Comparison of ENCODE assay signal across 10 cellular contexts in genomic region chr21:45012661-45013270, GRCh38.
DNase-seq lines count a peak whose midpoint lies in the region; ATAC-seq, FAIRE-seq and TF ChIP-seq lines count a peak whose summit lies in the region.
"Had no signal": no experiment of that assay in that cellular context is flagged by ENCODE, and none has a peak within 500 bp of the region (broad histone marks: within the 10 kb centered on the region; RNA-seq: fewer than 3 reads in every experiment).

No MANE protein-coding gene starts in this region.

- H2BK12ac ChIP-seq in H1 (ENCODE audit: low read depth, low read length): peak overlapping the region; percentile 82

- H2AFZ ChIP-seq in H1 (ENCODE audit: low read length): peak overlapping the region; percentile 37

- H3K79me1 ChIP-seq in H1 (ENCODE audit: low read depth, low read length): no peaks in the 10 kb centered on the region

- no peak overlapping the region for H2AK5ac ChIP-seq in H1 (ENCODE audit: low read depth, low read length)

- H3K23me2 ChIP-seq in H1 (ENCODE audit: low read depth, low read length): no peaks in the 10 kb centered on the region

- H2BK5ac ChIP-seq in H1 (ENCODE audit: low read depth, low read length): peak overlapping the region; percentile 74; the same call in 1 of the 2 replicates

- peak overlapping the region in 9 of 11 experiments; percentile 50 to 100 (median 99); a peak in 18 of 22 replicates for H3K4me2 ChIP-seq in BLaER1 treated with 17β-estradiol and CSF1 and Interleukin-3, amounts not matched to agents 10 nM and 100 nM
- H3K4me2 ChIP-seq in H1 (ENCODE audit: insufficient read depth in 1 of 2, low read depth in 2 of 2, low read length in 2 of 2): peak overlapping the region; percentile 25 to 55; a peak in 3 of 4 replicates

- no peak overlapping the region for H3K14ac ChIP-seq in H1 (ENCODE audit: insufficient read length)

- POLR2A ChIA-PET in H1 (lab: Charles Lee; ENCODE audit: partially characterized antibody): interaction anchor here (0.7 to 1.9 kb wide), 5 partner anchors 9 to 86 kb away, joined by 3 to 5 read pairs (median 3); no protein-coding TSS in a partner anchor

- peak overlapping the region; percentile 74; the same call in 1 of the 2 replicates for H2BK15ac ChIP-seq in H1 (ENCODE audit: low read length)

- no peak overlapping the region for H4K5ac ChIP-seq in H1 (ENCODE audit: insufficient read length, low read depth, low read length)

- H3K9me3 ChIP-seq in BLaER1 treated with 17β-estradiol and CSF1 and Interleukin-3, amounts not matched to agents 10 nM and 100 nM (replicated peaks in 1 of 11): peaks cover 6 to 28% (median 10%) of the 10 kb centered on the region in 11 experiments; a peak in 19 of 22 replicates
- H3K9me3 ChIP-seq in H1 (ENCODE audit: insufficient read depth in 2 of 2, low read depth in 1 of 2, low read length in 1 of 2) (no peaks in the 10 kb centered on the region; a peak in 1 of 4 replicates), mucosa of descending colon (no peaks in the 10 kb centered on the region)

- H3K79me2 ChIP-seq in H1 (ENCODE audit: control insufficient read depth in 1 of 2, insufficient read depth in 2 of 2, low read length in 2 of 2): no peaks in the 10 kb centered on the region

- peak overlapping the region in 3 of 11 experiments; percentile 1 to 14 (median 13); a peak in 1 of 22 replicates for H3K9ac ChIP-seq in BLaER1 treated with 17β-estradiol and CSF1 and Interleukin-3, amounts not matched to agents 10 nM and 100 nM
- H3K9ac ChIP-seq in H1 (replicated peaks in 1 of 4; ENCODE audit: extremely low read depth in 1 of 4, low read depth in 3 of 4, low read length in 3 of 4): peak overlapping the region in 1 of 4 experiments; percentile 27; a peak in 1 of 7 replicates

- H3K4me1 ChIP-seq in BLaER1 treated with 17β-estradiol and CSF1 and Interleukin-3, amounts not matched to agents 10 nM and 100 nM: peaks cover 14 to 99% (median 76%) of the 10 kb centered on the region in 10 experiments; a peak in 19 of 20 replicates
- H3K4me1 ChIP-seq in H1 (replicated peaks in 1 of 4; ENCODE audit: control insufficient read depth in 3 of 4, insufficient read depth in 4 of 4, low read length in 3 of 4) (peaks cover 0 to 26% (median 12%) of the 10 kb centered on the region in 4 experiments; a peak in 6 of 7 replicates), mucosa of descending colon (ENCODE audit: low read depth) (no peaks in the 10 kb centered on the region)

- peaks cover 0 to 12% (median 0%) of the 10 kb centered on the region in 11 experiments; a peak in 4 of 22 replicates for H3K36me3 ChIP-seq in BLaER1 treated with 17β-estradiol and CSF1 and Interleukin-3, amounts not matched to agents 10 nM and 100 nM
- H3K36me3 ChIP-seq in H1 (ENCODE audit: control insufficient read depth in 2 of 4, insufficient read depth in 4 of 4, low read length in 3 of 4) (no peaks in the 10 kb centered on the region), mucosa of descending colon (ENCODE audit: low read depth) (no peaks in the 10 kb centered on the region)

- DNase-seq in NCI-H524 treated with DMSO at 0.1 percent for 48 hours (lab: John Stamatoyannopoulos, UW) (peak; percentile 41), H1 (ENCODE audit: low read depth in 1 of 2, low spot score in 2 of 2) (peak; percentile 41 to 79), mucosa of descending colon (peak in 2 of 3 donors; percentile 23 to 46), ureter (ENCODE audit: low spot score) (no peak), NCI-H1048 (lab: John Stamatoyannopoulos, UW) (no peak), hepatic stellate cell (ENCODE audit: low spot score) (no peak)
- DNase-seq: activated CD4-positive, alpha-beta T cell treated with anti-CD3 and anti-CD28 coated beads for 4 hours; stimulated activated CD4-positive, alpha-beta T cell treated with anti-CD3 and anti-CD28 coated beads, Interleukin-15, amount 100 ng/mL, for 24 hours had no signal

- TF ChIP-seq POLR2A in H1 (IDR thresholded peaks at IDR 0.05; ENCODE audit: control extremely low read depth in 1 of 2, low read depth in 2 of 2, low read length in 2 of 2): no peak

- peak overlapping the region; percentile 92 for H4K91ac ChIP-seq in H1 (replicated peaks; ENCODE audit: insufficient read length, low read length)

- intact Hi-C loops in mucosa of descending colon (cut with DNase I, micrococcal nuclease): no loop called here

- H2BK120ac ChIP-seq in H1 (replicated peaks; ENCODE audit: low read depth, low read length): no peak overlapping the region

- H3K27ac ChIP-seq in BLaER1 treated with 17β-estradiol and CSF1 and Interleukin-3, amounts not matched to agents 10 nM and 100 nM: no peak overlapping the region
- H3K27ac ChIP-seq in H1 (ENCODE audit: low read depth, low read length): peak overlapping the region; percentile 21; the same call in 1 of the 2 replicates

- peaks cover 0 to 13% (median 0%) of the 10 kb centered on the region in 11 experiments; a peak in 1 of 22 replicates for H4K20me1 ChIP-seq in BLaER1 treated with 17β-estradiol and CSF1 and Interleukin-3, amounts not matched to agents 10 nM and 100 nM
- H4K20me1 ChIP-seq in H1 (replicated peaks in 1 of 2; ENCODE audit: control insufficient read depth in 1 of 2, insufficient read depth in 2 of 2, low read length in 2 of 2): no peaks in the 10 kb centered on the region

- H2BK20ac ChIP-seq in H1 (ENCODE audit: low read length): peak overlapping the region; percentile 87; the same call in 1 of the 2 replicates

- H3K18ac ChIP-seq in H1 (ENCODE audit: extremely low read depth, low read length): peak overlapping the region; percentile 41; the same call in 1 of the 2 replicates

- no peak for FAIRE-seq in H1 (lab: Jason Lieb, UNC)

- WGBS in H1 (ENCODE audit: extremely low coverage in 1 of 2, insufficient coverage in 1 of 2, insufficient read length in 1 of 2, insufficient replicate concordance in 2 of 2, low coverage in 1 of 2, low lambda C conversion rate in 2 of 2, missing lambda C conversion rate in 1 of 2), 2 experiments: 29% methylated on average over 10 of the region's 10 CpGs; no CpG with 5 or more reads in 1 of the 2 experiments

- no peak overlapping the region for H3K4ac ChIP-seq in H1 (replicated peaks; ENCODE audit: insufficient read length, low read depth, low read length)

- CTCF ChIA-PET in H1 (lab: Charles Lee; ENCODE audit: partially characterized antibody): interaction anchor here (0.6 to 3.3 kb wide), 19 partner anchors 12 to 1982 kb away, joined by 3 to 14 read pairs (median 5); no protein-coding TSS in a partner anchor

- H3K4me3 ChIP-seq in BLaER1 treated with 17β-estradiol and CSF1 and Interleukin-3, amounts not matched to agents 10 nM and 100 nM: no peak overlapping the region
- peak overlapping the region in 1 of 4 experiments; percentile 32; a peak in 4 of 8 replicates for H3K4me3 ChIP-seq in H1 (ENCODE audit: extremely low read depth in 1 of 4, insufficient read depth in 2 of 4, low read depth in 3 of 4, low read length in 4 of 4)
- no peak overlapping the region for H3K4me3 ChIP-seq in mucosa of descending colon

- no peak; a peak in 1 of 4 replicates for TF ChIP-seq RAD21 in H1 (IDR thresholded peaks at IDR 0.05 in 1 of 2, conservative IDR thresholded peaks at IDR 0.05 in 1 of 2; ENCODE audit: low read depth in 2 of 2, low read length in 2 of 2)

- H3K56ac ChIP-seq in H1 (replicated peaks; ENCODE audit: insufficient read length, low read depth, low read length): no peak overlapping the region

- no peak for TF ChIP-seq EP300 in H1 (IDR thresholded peaks at IDR 0.05; ENCODE audit: borderline replicate concordance in 1 of 2, low read depth in 2 of 2, low read length in 2 of 2)

- ATAC-seq in mucosa of descending colon (peak; percentile 57), HG03571 (IDR thresholded peaks at IDR 0.05; ENCODE audit: unreplicated experiment) (no peak)

- no peak overlapping the region for H3K23ac ChIP-seq in H1 (ENCODE audit: insufficient read length)

- TF ChIP-seq CTCF in H1 (IDR thresholded peaks at IDR 0.05; ENCODE audit: control extremely low read depth in 1 of 3, insufficient read depth in 1 of 3, low read depth in 1 of 3, low read length in 3 of 3): no peak
- TF ChIP-seq CTCF in mucosa of descending colon (IDR thresholded peaks at IDR 0.05): no peak

- no peak overlapping the region for H4K8ac ChIP-seq in H1 (ENCODE audit: extremely low read depth, insufficient read depth, low read length)

- peaks cover 0 to 92% (median 0%) of the 10 kb centered on the region in 11 experiments; a peak in 9 of 22 replicates for H3K27me3 ChIP-seq in BLaER1 treated with 17β-estradiol and CSF1 and Interleukin-3, amounts not matched to agents 10 nM and 100 nM
- H3K27me3 ChIP-seq in H1 (replicated peaks in 1 of 4; ENCODE audit: control insufficient read depth in 3 of 4, extremely low read depth in 1 of 4, insufficient read depth in 3 of 4, low read length in 3 of 4): peaks cover 0 to 16% (median 12%) of the 10 kb centered on the region in 4 experiments; a peak in 6 of 7 replicates

TF ChIP-seq in H1, 55 proteins besides CTCF, POLR2A, EP300 and RAD21 (continues in another document):
- TF ChIP-seq CEBPB (IDR thresholded peaks at IDR 0.05; ENCODE audit: low read depth, low read length): no peak
- no peak for TF ChIP-seq NRF1 (IDR thresholded peaks at IDR 0.05; ENCODE audit: low read depth, low read length)
- no peak for TF ChIP-seq RFX5 (IDR thresholded peaks at IDR 0.05; ENCODE audit: borderline replicate concordance, low read depth, low read length)
- no peak for TF ChIP-seq RXRA (IDR thresholded peaks at IDR 0.05; ENCODE audit: insufficient read depth, low read depth, low read length)
- no peak for TF ChIP-seq SRF (IDR thresholded peaks at IDR 0.05; ENCODE audit: low read depth, low read length)
- no peak for TF ChIP-seq CHD2 (IDR thresholded peaks at IDR 0.05; ENCODE audit: low read length)
- no peak for TF ChIP-seq GTF2F1 (IDR thresholded peaks at IDR 0.05; ENCODE audit: borderline replicate concordance, low read depth, low read length)
- TF ChIP-seq ASH2L (IDR thresholded peaks at IDR 0.05; ENCODE audit: low read length): peak; percentile 86
- peak; percentile 20; the same call in 1 of the 2 replicates for TF ChIP-seq MAX (IDR thresholded peaks at IDR 0.05)
- no peak for TF ChIP-seq NANOG (IDR thresholded peaks at IDR 0.05; ENCODE audit: insufficient read depth, low read depth, low read length, poor library complexity, severe bottlenecking)
- no peak for TF ChIP-seq GABPA (IDR thresholded peaks at IDR 0.05; ENCODE audit: borderline replicate concordance, insufficient read depth, low read length)
- TF ChIP-seq TEAD4 (IDR thresholded peaks at IDR 0.05; ENCODE audit: low read depth, low read length): no peak
- no peak for TF ChIP-seq BRCA1 (IDR thresholded peaks at IDR 0.05; ENCODE audit: low read depth, low read length)
- no peak for TF ChIP-seq CTBP2 (IDR thresholded peaks at IDR 0.05; ENCODE audit: borderline replicate concordance, insufficient read depth, insufficient read length, low read length)
- TF ChIP-seq RBBP5 (IDR thresholded peaks at IDR 0.05; ENCODE audit: borderline replicate concordance, low read depth, low read length): peak; percentile 38; the same call in 1 of the 2 replicates
- TF ChIP-seq MAFK (IDR thresholded peaks at IDR 0.05; ENCODE audit: low read depth, low read length): no peak

Comparison
In these comparisons a context has a peak if more than half of its experiments do, and no peak if none do; other contexts are left out.
1. DNase-seq: peak in NCI-H524 treated with DMSO at 0.1 percent for 48 hours (single experiment), H1 (2 of 2) and mucosa of descending colon (2 of 3); none in ureter (single experiment), NCI-H1048 (single experiment) and hepatic stellate cell (single experiment).